ENCODE assay signal across 25 cellular contexts in the genomic region with DNA sequence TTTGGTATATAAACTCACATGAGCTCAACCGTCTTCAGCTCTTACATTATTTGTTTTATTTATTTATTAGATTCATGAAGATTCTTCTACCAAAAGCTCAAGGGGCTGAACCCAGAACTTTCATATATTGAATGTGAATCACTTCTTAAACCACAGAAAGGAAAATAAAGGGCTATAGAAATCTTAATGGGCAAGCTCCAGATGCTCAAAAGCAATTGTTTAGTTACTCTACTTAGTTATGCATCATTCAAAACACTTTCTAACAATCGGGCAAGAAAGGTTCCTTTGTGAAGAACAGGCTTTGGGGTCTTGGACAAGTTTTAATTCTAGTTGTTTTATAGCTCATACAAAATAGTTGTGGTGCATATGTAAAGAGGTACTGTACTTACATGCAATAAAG.
A peak's percentile ranks its signal among the peaks of the same experiment; 100 is the strongest.
DNase-seq lines count a peak whose midpoint lies in the region; ATAC-seq and TF ChIP-seq lines count a peak whose summit lies in the region.
"Had no signal": no experiment of that assay in that cellular context is flagged by ENCODE, and none has a peak within 500 bp of the region (broad histone marks: within the 10 kb centered on the region; RNA-seq: fewer than 3 reads in every experiment).

No MANE protein-coding gene starts in this region.

- no peaks in the 10 kb centered on the region for H3K79me2 ChIP-seq in smooth muscle cell (ENCODE audit: low read depth)

- H4K20me1 ChIP-seq in smooth muscle cell (ENCODE audit: low read depth), result no peaks in the 10 kb centered on the region

- H3K9ac ChIP-seq in smooth muscle cell (ENCODE audit: low read depth), result no peak overlapping the region

- H3K9me3 Mint-ChIP-seq in activated T-cell treated with anti-CD3 and anti-CD28 coated beads, Interleukin-2, amount 50 U/mL, for 72 hours, result no peaks in the 10 kb centered on the region
- H3K9me3 Mint-ChIP-seq: activated CD4-positive, alpha-beta memory T cell treated with anti-CD3 and anti-CD28 coated beads, Interleukin-2, amount 10 ng/mL, durations not matched to agents 7 days and 5 days; activated naive CD8-positive, alpha-beta T cell treated with anti-CD3 and anti-CD28 coated beads, Interleukin-2, amount 10 ng/mL, durations not matched to agents 7 days and 5 days; CD4-positive, alpha-beta memory T cell had no signal

- no peak overlapping the region for H3K4me3 Mint-ChIP-seq in activated T-cell treated with anti-CD3 and anti-CD28 coated beads, Interleukin-2, amount 50 U/mL, for 72 hours
- H3K4me3 Mint-ChIP-seq: activated CD4-positive, alpha-beta memory T cell treated with anti-CD3 and anti-CD28 coated beads, Interleukin-2, amount 10 ng/mL, durations not matched to agents 7 days and 5 days; activated naive CD8-positive, alpha-beta T cell treated with anti-CD3 and anti-CD28 coated beads, Interleukin-2, amount 10 ng/mL, durations not matched to agents 7 days and 5 days; CD4-positive, alpha-beta memory T cell; naive thymus-derived CD4-positive, alpha-beta T cell had no signal

- no peaks in the 10 kb centered on the region for H3K36me3 Mint-ChIP-seq in activated T-cell treated with anti-CD3 and anti-CD28 coated beads, Interleukin-2, amount 50 U/mL, for 72 hours (ENCODE audit: insufficient read depth in 2 of 2)

- no peak overlapping the region for H3K4me3 ChIP-seq in smooth muscle cell
- H3K4me3 ChIP-seq: testis had no signal

- no peak for ATAC-seq in activated T-cell treated with anti-CD3 and anti-CD28 coated beads, Interleukin-2, amount 50 U/mL, for 72 hours (replicated peaks in 1 of 2)
- ATAC-seq in GM21381 (IDR thresholded peaks at IDR 0.05; ENCODE audit: unreplicated experiment), result no peak
- ATAC-seq: activated CD4-positive, CD25-positive, alpha-beta regulatory T cell treated with anti-CD3 and anti-CD28 coated beads, Interleukin-2, amount 50 U/mL, for 24 hours; naive thymus-derived CD4-positive, alpha-beta T cell; stimulated activated naive CD8-positive, alpha-beta T cell treated with anti-CD3 and anti-CD28 coated beads, Interleukin-15, Interleukin-2, amounts not matched to agents 100 U/mL and 50 U/mL, for 24 hours had no signal

- no peaks in the 10 kb centered on the region for H3F3A ChIP-seq in smooth muscle cell (ENCODE audit: low read depth)

- no peak overlapping the region for H3K4me2 ChIP-seq in smooth muscle cell

- no peak overlapping the region for H2AFZ ChIP-seq in smooth muscle cell (ENCODE audit: low read depth)

- WGBS in smooth muscle cell (ENCODE audit: low lambda C conversion rate), result 80% methylated on average over 2 of the region's 2 CpGs

- no peak overlapping the region for H3K27ac ChIP-seq in smooth muscle cell (ENCODE audit: low read depth)
- H3K27ac ChIP-seq: brain microvascular endothelial cell, testis had no signal

- H3K9me3 ChIP-seq in smooth muscle cell (replicated peaks; ENCODE audit: low read depth), result no peaks in the 10 kb centered on the region
- H3K9me3 ChIP-seq: testis had no signal

- peak overlapping the region; percentile 76 for H3K27ac Mint-ChIP-seq in activated T-cell treated with anti-CD3 and anti-CD28 coated beads, Interleukin-2, amount 50 U/mL, for 72 hours
- H3K27ac Mint-ChIP-seq: activated CD4-positive, alpha-beta memory T cell treated with anti-CD3 and anti-CD28 coated beads, Interleukin-2, amount 10 ng/mL, durations not matched to agents 7 days and 5 days; activated naive CD8-positive, alpha-beta T cell treated with anti-CD3 and anti-CD28 coated beads, Interleukin-2, amount 10 ng/mL, durations not matched to agents 7 days and 5 days had no signal

- DNase-seq in activated T-cell treated with anti-CD3 and anti-CD28 coated beads, Interleukin-2, amount 50 U/mL, for 72 hours, result no peak
- DNase-seq in activated T-cell treated with anti-CD3 and anti-CD28 coated beads, Interleukin-2, amount 50 U/mL, for 48 hours, result no peak
- peak; percentile 14 for DNase-seq in SW480 (ENCODE audit: low spot score)
- DNase-seq in fibroblast of peridontal ligament (ENCODE audit: extremely low read depth), result peak; percentile 30
- no peak for DNase-seq in smooth muscle cell (lab: John Stamatoyannopoulos, UW; ENCODE audit: unreplicated experiment)
- DNase-seq in NCI-H1417 treated with DMSO at 0.1 percent for 48 hours (lab: John Stamatoyannopoulos, UW), result no peak
- DNase-seq in ecto neural progenitor cell (ENCODE audit: low spot score), result no peak
- DNase-seq: activated CD4-positive, alpha-beta memory T cell treated with anti-CD3 and anti-CD28 coated beads, Interleukin-2, amount 10 ng/mL, durations not matched to agents 7 days and 5 days; activated gamma-delta T cell; activated naive CD8-positive, alpha-beta T cell treated with anti-CD3 and anti-CD28 coated beads, Interleukin-2, amount 10 ng/mL, durations not matched to agents 7 days and 5 days; activated T-cell treated with anti-CD3 and anti-CD28 coated beads for 4 hours; brain microvascular endothelial cell; CD4-positive, alpha-beta memory T cell; effector CD4-positive, alpha-beta T cell; H7; KBM-7; MM.1S; naive thymus-derived CD4-positive, alpha-beta T cell; NCI-H446 treated with DMSO at 0.1 percent for 48 hours; NCI-H82; occipital lobe; stimulated activated naive CD8-positive, alpha-beta T cell treated with anti-CD3 and anti-CD28 coated beads, Interleukin-15, Interleukin-2, amounts not matched to agents 100 U/mL and 50 U/mL, for 24 hours; testis had no signal

- H3K27me3 Mint-ChIP-seq in activated T-cell treated with anti-CD3 and anti-CD28 coated beads, Interleukin-2, amount 50 U/mL, for 72 hours (ENCODE audit: low read depth), result no peaks in the 10 kb centered on the region
- H3K27me3 Mint-ChIP-seq: activated CD4-positive, alpha-beta memory T cell treated with anti-CD3 and anti-CD28 coated beads, Interleukin-2, amount 10 ng/mL, durations not matched to agents 7 days and 5 days; activated naive CD8-positive, alpha-beta T cell treated with anti-CD3 and anti-CD28 coated beads, Interleukin-2, amount 10 ng/mL, durations not matched to agents 7 days and 5 days; CD4-positive, alpha-beta memory T cell; naive thymus-derived CD4-positive, alpha-beta T cell had no signal

- H3K4me1 Mint-ChIP-seq in activated T-cell treated with anti-CD3 and anti-CD28 coated beads, Interleukin-2, amount 50 U/mL, for 72 hours (ENCODE audit: low read depth), result peaks cover 7% of the 10 kb centered on the region
- H3K4me1 Mint-ChIP-seq: activated CD4-positive, alpha-beta memory T cell treated with anti-CD3 and anti-CD28 coated beads, Interleukin-2, amount 10 ng/mL, durations not matched to agents 7 days and 5 days; activated naive CD8-positive, alpha-beta T cell treated with anti-CD3 and anti-CD28 coated beads, Interleukin-2, amount 10 ng/mL, durations not matched to agents 7 days and 5 days had no signal

- no peaks in the 10 kb centered on the region for H3K36me3 ChIP-seq in smooth muscle cell (ENCODE audit: low read depth)
- H3K36me3 ChIP-seq: brain microvascular endothelial cell had no signal

- no peaks in the 10 kb centered on the region for H3K27me3 ChIP-seq in smooth muscle cell (ENCODE audit: low read depth)
- H3K27me3 ChIP-seq: brain microvascular endothelial cell, testis had no signal

- no peak for TF ChIP-seq CTCF in smooth muscle cell (IDR thresholded peaks at IDR 0.05; ENCODE audit: borderline replicate concordance, insufficient read depth, poor library complexity, severe bottlenecking)

- no peaks in the 10 kb centered on the region for H3K4me1 ChIP-seq in smooth muscle cell (ENCODE audit: low read depth)
- H3K4me1 ChIP-seq: testis had no signal

Comparison
In these comparisons a context has a peak if more than half of its experiments do, and no peak if none do; other contexts are left out.
1. DNase-seq: peak in SW480 (single experiment) and fibroblast of peridontal ligament (single experiment); none in activated T-cell treated with anti-CD3 and anti-CD28 coated beads, Interleukin-2, amount 50 U/mL, for 72 hours (0 of 2), activated T-cell treated with anti-CD3 and anti-CD28 coated beads, Interleukin-2, amount 50 U/mL, for 48 hours (0 of 2), smooth muscle cell (single experiment), NCI-H1417 treated with DMSO at 0.1 percent for 48 hours (single experiment) and ecto neural progenitor cell (single experiment).